Comparison of ENCODE assay signal across 24 cellular contexts in the genomic region with DNA sequence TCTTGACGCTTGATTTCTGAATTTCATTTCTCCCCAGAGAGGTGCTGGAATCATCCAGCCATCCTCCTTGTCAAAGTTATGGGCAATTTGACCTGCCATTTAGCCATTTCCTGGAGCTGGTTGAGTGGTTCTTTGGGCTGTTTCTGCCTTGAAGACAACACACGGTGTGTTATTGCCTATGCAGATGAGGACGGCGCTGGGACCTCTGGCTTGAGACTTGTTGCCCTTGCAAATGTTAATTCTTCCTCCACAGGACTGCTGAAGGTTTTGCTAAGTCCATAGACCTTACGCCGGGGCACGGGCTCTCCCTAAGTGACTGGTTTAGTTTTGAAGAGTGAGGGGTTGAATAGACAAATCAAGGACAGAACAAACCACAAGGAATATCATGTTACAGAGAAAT.
DNase-seq lines count a peak whose midpoint lies in the region; ATAC-seq, FAIRE-seq and TF ChIP-seq lines count a peak whose summit lies in the region.
"Had no signal": no experiment of that assay in that cellular context is flagged by ENCODE, and none has a peak within 500 bp of the region (broad histone marks: within the 10 kb centered on the region; RNA-seq: fewer than 3 reads in every experiment).

No MANE protein-coding gene starts in this region.

- H3K36me3 ChIP-seq in bronchial epithelial cell (ENCODE audit: control insufficient read depth, insufficient read depth, low read length) (no peaks in the 10 kb centered on the region), iPS-20b (ENCODE audit: insufficient read depth, low read depth, low read length) (no peaks in the 10 kb centered on the region)
- H3K36me3 ChIP-seq: BLaER1 treated with 17β-estradiol and CSF1 and Interleukin-3, amounts not matched to agents 10 nM and 100 nM; HAP-1 had no signal

- peaks cover 9% of the 10 kb centered on the region; the same call in 1 of the 2 replicates for H3K4me1 ChIP-seq in iPS-20b (ENCODE audit: insufficient read depth, low read length)
- H3K4me1 ChIP-seq: Caco-2, HAP-1 had no signal

- TF ChIP-seq CTCF in bronchial epithelial cell (IDR thresholded peaks at IDR 0.05; ENCODE audit: insufficient read depth, low read length, severe bottlenecking): no peak

- no peak overlapping the region for H3K27ac ChIP-seq in iPS-20b (ENCODE audit: low read length)
- H3K27ac ChIP-seq: 22Rv1; BLaER1 treated with 17β-estradiol and CSF1 and Interleukin-3, amounts not matched to agents 10 nM and 100 nM had no signal

- peaks cover 3% of the 10 kb centered on the region; the same call in 1 of the 2 replicates for H3K9me3 ChIP-seq in iPS-20b (ENCODE audit: insufficient read depth, low read depth, low read length)
- H3K9me3 ChIP-seq: Caco-2, HAP-1 had no signal

- DNase-seq in NCI-H187 (lab: John Stamatoyannopoulos, UW): peak; percentile 12 to 17
- DNase-seq in NCI-H187 treated with DMSO at 0.1 percent for 48 hours (lab: John Stamatoyannopoulos, UW): no peak
- DNase-seq in bronchial epithelial cell (ENCODE audit: low read depth): no peak
- no peak for DNase-seq in LoVo (ENCODE audit: low spot score)
- no peak for DNase-seq in A172 (ENCODE audit: low spot score)
- DNase-seq: Caco-2; CD4-positive, alpha-beta memory T cell; DMS 273 treated with DMSO at 0.1 percent for 48 hours; NCI-H1930; NCI-H2227 treated with DMSO at 0.1 percent for 48 hours; NCI-H524; NCI-H774; NK-92 treated with Interleukin-12 subunit alpha and Interleukin-12 subunit beta, amount 100 ng/mL, for 24 hours; T-cell had no signal

- peaks cover 2% of the 10 kb centered on the region for H3K27me3 ChIP-seq in bronchial epithelial cell (ENCODE audit: control insufficient read depth, insufficient read depth, low read length)
- peaks cover 24% of the 10 kb centered on the region; the same call in 1 of the 2 replicates for H3K27me3 ChIP-seq in iPS-20b (ENCODE audit: insufficient read depth, low read length)
- H3K27me3 ChIP-seq: BLaER1 treated with 17β-estradiol and CSF1 and Interleukin-3, amounts not matched to agents 10 nM and 100 nM had no signal

- ATAC-seq in GM21528 (IDR thresholded peaks at IDR 0.05; ENCODE audit: low FRiP score, unreplicated experiment) (no peak), HG02840 (IDR thresholded peaks at IDR 0.05; ENCODE audit: low FRiP score, unreplicated experiment) (no peak)
- ATAC-seq: Panc1, T-cell had no signal

- peak; percentile 47 for FAIRE-seq in bronchial epithelial cell (lab: Jason Lieb, UNC)
- FAIRE-seq: G401.6, GM12892, GM18507 had no signal

- no peak overlapping the region for H3K9ac ChIP-seq in iPS-20b (ENCODE audit: low read depth, low read length)
- H3K9ac ChIP-seq: BLaER1 treated with 17β-estradiol and CSF1 and Interleukin-3, amounts not matched to agents 10 nM and 100 nM had no signal

- H3K4me3 ChIP-seq in bronchial epithelial cell (ENCODE audit: low read depth, low read length) (no peak overlapping the region), iPS-20b (ENCODE audit: low read length) (peak overlapping the region; percentile 10; the same call in 1 of the 2 replicates)
- H3K4me3 ChIP-seq: BLaER1 treated with 17β-estradiol and CSF1 and Interleukin-3, amounts not matched to agents 10 nM and 100 nM; HAP-1 had no signal

Comparison
In these comparisons a context has a peak if more than half of its experiments do, and no peak if none do; other contexts are left out.
1. DNase-seq: peak in NCI-H187 (2 of 2); none in NCI-H187 treated with DMSO at 0.1 percent for 48 hours (single experiment), bronchial epithelial cell (single experiment), LoVo (single experiment) and A172 (single experiment).